ENCODE assay signal across 9 cellular contexts in the genomic region with DNA sequence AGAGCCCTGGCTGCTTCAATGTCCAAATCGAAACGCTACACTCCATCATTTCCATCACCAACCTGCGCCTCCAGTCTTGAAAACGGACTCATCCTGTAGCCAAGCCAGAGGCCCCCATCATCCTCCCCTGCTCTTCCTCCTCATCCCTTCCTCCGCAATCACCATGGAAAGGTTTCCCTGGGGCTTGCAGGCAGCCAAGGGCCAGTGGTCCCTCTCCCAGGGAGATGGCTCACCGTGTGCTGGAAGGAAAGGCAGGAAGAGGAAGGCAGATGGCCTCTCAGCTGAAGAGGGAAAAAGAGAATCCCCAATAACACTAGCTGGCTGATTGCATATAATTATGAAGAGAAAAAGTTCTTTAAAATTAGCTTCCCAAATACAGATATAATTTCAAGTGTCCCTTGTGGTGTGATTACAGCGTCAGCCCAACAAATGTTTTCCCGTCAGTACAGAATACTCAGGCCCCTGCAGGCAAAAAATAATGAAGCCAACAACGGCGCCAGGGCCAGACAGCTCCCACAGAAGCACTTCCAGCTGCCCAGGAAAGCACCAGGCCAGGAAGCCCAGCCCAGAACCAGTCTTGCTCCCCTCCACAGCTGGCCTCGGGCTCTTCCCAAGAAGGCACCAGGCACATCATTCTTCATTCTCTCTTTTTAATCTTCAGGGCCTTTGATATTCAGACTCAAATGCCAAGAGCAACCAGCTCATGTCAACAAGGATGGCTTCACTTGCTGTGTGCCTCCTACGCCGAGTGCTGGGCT. TPM values are rescaled to one million over a fixed set of nuclear protein-coding genes. Genes with fewer than 3 reads are reported as not detected.
DNase-seq lines count a peak whose midpoint lies in the region; ATAC-seq, FAIRE-seq and TF ChIP-seq lines count a peak whose summit lies in the region.
"Had no signal": no experiment of that assay in that cellular context is flagged by ENCODE, and none has a peak within 500 bp of the region (broad histone marks: within the 10 kb centered on the region; RNA-seq: fewer than 3 reads in every experiment).

No MANE protein-coding gene starts in this region.

- H3K18ac ChIP-seq in mesenchymal stem cell (ENCODE audit: low read depth in 1 of 2, low read length in 2 of 2) = no peak overlapping the region

- in situ Hi-C loops in GM13977 (cut with MboI; ENCODE audit: low pct_unique_long_range_greater_than_20kb, low sequenced_read_pairs, unreplicated experiment) = no loop called here

- H3K27ac ChIP-seq in rectal smooth muscle tissue (ENCODE audit: low read depth, low read length) = peak overlapping the region; percentile 73
- no peak overlapping the region for H3K27ac ChIP-seq in mesenchymal stem cell (ENCODE audit: low read length, poor library complexity, severe bottlenecking)

- no peaks in the 10 kb centered on the region for H3K36me3 ChIP-seq in rectal smooth muscle tissue (ENCODE audit: control insufficient read depth, insufficient read depth, low read length)
- peaks cover 0 to 3% of the 10 kb centered on the region in 2 experiments for H3K36me3 ChIP-seq in mesenchymal stem cell (ENCODE audit: control insufficient read depth in 1 of 2, insufficient read depth in 2 of 2, low read depth in 1 of 2, low read length in 2 of 2)
- H3K36me3 ChIP-seq: Peyer's patch had no signal

- no peak overlapping the region for H2BK15ac ChIP-seq in mesenchymal stem cell (ENCODE audit: low read depth, poor library complexity, severe bottlenecking)

- no peak overlapping the region for H2BK5ac ChIP-seq in mesenchymal stem cell (ENCODE audit: low read depth, low read length, poor library complexity, severe bottlenecking)

- FAIRE-seq in frontal cortex (lab: Jason Lieb, UNC) = no peak

- H3K4ac ChIP-seq in mesenchymal stem cell (ENCODE audit: low read depth in 1 of 2, low read length in 2 of 2) = no peak overlapping the region

- no peak for TF ChIP-seq CTCF in GM13977 (IDR thresholded peaks at IDR 0.05; ENCODE audit: extremely low read depth, insufficient read depth, missing control alignments)

- H3K4me3 ChIP-seq in rectal smooth muscle tissue (ENCODE audit: low read length) = no peak overlapping the region
- H3K4me3 ChIP-seq in mesenchymal stem cell (ENCODE audit: insufficient read depth in 1 of 2, low read depth in 1 of 2, low read length in 2 of 2) = no peak overlapping the region
- H3K4me3 ChIP-seq: Peyer's patch had no signal

- peaks cover 30% of the 10 kb centered on the region for H3K79me1 ChIP-seq in mesenchymal stem cell (replicated peaks; ENCODE audit: low read length, poor library complexity, severe bottlenecking)

- no peak overlapping the region for H2BK120ac ChIP-seq in mesenchymal stem cell (ENCODE audit: low read depth, low read length)

- no peak overlapping the region for H2BK12ac ChIP-seq in mesenchymal stem cell (ENCODE audit: low read length in 2 of 2)

- 92% methylated on average over 12 of the region's 13 CpGs for WGBS in mesenchymal stem cell

- H4K91ac ChIP-seq in mesenchymal stem cell (ENCODE audit: low read length) = no peak overlapping the region

- DNase-seq in GM13977 (ENCODE audit: low spot score) (peak; percentile 24), RPMI7951 (ENCODE audit: low read depth) (peak; percentile 55), frontal cortex (ENCODE audit: low spot score in 2 of 2) (peak; percentile 56 to 63), ureter (ENCODE audit: low spot score) (no peak), mesenchymal stem cell (no peak)
- DNase-seq: Peyer's patch had no signal

- H3K14ac ChIP-seq in mesenchymal stem cell (ENCODE audit: low read length in 2 of 2) = no peak overlapping the region

- no peak overlapping the region for H4K8ac ChIP-seq in mesenchymal stem cell (ENCODE audit: low read length)

- H2AFZ ChIP-seq in mesenchymal stem cell (ENCODE audit: low read depth, low read length) = no peak overlapping the region

- ATAC-seq in HG03108 (IDR thresholded peaks at IDR 0.05; ENCODE audit: unreplicated experiment) = no peak
- no peak for ATAC-seq in GM21515 (IDR thresholded peaks at IDR 0.05; ENCODE audit: unreplicated experiment)

- H3K4me1 ChIP-seq in rectal smooth muscle tissue (ENCODE audit: control insufficient read depth, insufficient read depth, low read length) (peaks cover 20% of the 10 kb centered on the region), mesenchymal stem cell (ENCODE audit: control insufficient read depth, insufficient read depth, low read depth, low read length) (peaks cover 23% of the 10 kb centered on the region)

- H3K9me3 ChIP-seq in mesenchymal stem cell (ENCODE audit: control insufficient read depth, low read length) = no peaks in the 10 kb centered on the region
- H3K9me3 ChIP-seq: Peyer's patch had no signal

- H3K27me3 ChIP-seq in rectal smooth muscle tissue (ENCODE audit: control insufficient read depth, insufficient read depth, low read length) (no peaks in the 10 kb centered on the region), mesenchymal stem cell (ENCODE audit: control insufficient read depth in 1 of 2, insufficient read depth in 1 of 2, low read length in 2 of 2) (no peaks in the 10 kb centered on the region)
- H3K27me3 ChIP-seq: Peyer's patch had no signal

- H3K9ac ChIP-seq in rectal smooth muscle tissue (ENCODE audit: low read length) = no peak overlapping the region
- no peak overlapping the region for H3K9ac ChIP-seq in mesenchymal stem cell (ENCODE audit: low read length)

- no peak overlapping the region for H3K23ac ChIP-seq in mesenchymal stem cell (ENCODE audit: low read length in 2 of 2)

- H3K4me2 ChIP-seq in mesenchymal stem cell (ENCODE audit: low read length, poor library complexity, severe bottlenecking) = no peak overlapping the region

- H2AK5ac ChIP-seq in mesenchymal stem cell (ENCODE audit: low read length, severe bottlenecking) = no peak overlapping the region

RNA-seq across cellular contexts. Expression of a gene that starts 24.7 kb away (rescaled TPM):
- 7.7 and 14.0 TPM in 2 replicates for total RNA-seq in RPMI7951 (2014; rRNA removed; shearing (Covaris generic))
- 25.3 TPM for total RNA-seq in frontal cortex
- total RNA-seq in ureter = 70.4 TPM
- polyA plus RNA-seq in mesenchymal stem cell (2013, experiment 1 of 2) = 8.1 TPM
- 7.9 TPM for polyA plus RNA-seq in mesenchymal stem cell (2013, experiment 2 of 2)

Comparison
In these comparisons a context has a peak if more than half of its experiments do, and no peak if none do; other contexts are left out.
1. DNase-seq: peak in GM13977 (single experiment), RPMI7951 (single experiment) and frontal cortex (2 of 2); none in ureter (single experiment) and mesenchymal stem cell (single experiment).